ENCODE assay signal across 8 cellular contexts in genomic region chr6:147205690-147206600, GRCh38. TPM values are rescaled to one million over a fixed set of nuclear protein-coding genes. Genes with fewer than 3 reads are reported as not detected.
DNase-seq lines count a peak whose midpoint lies in the region; ATAC-seq and TF ChIP-seq lines count a peak whose summit lies in the region.

No MANE protein-coding gene starts in this region.

- H4K20me1 ChIP-seq in MM.1S (ENCODE audit: insufficient read depth, low read length), result no peaks in the 10 kb centered on the region

- no peaks in the 10 kb centered on the region for H3K9me3 Mint-ChIP-seq in natural killer cell

- peak overlapping the region; percentile 93 for H3K4me3 Mint-ChIP-seq in natural killer cell

- peaks cover 8% of the 10 kb centered on the region for H3F3A ChIP-seq in MM.1S (ENCODE audit: insufficient read depth, low read length)

- no peak overlapping the region for H3K4me3 ChIP-seq in MM.1S (ENCODE audit: low read length)

- ATAC-seq in natural killer cell (no peak), HG03378 (IDR thresholded peaks at IDR 0.05; ENCODE audit: unreplicated experiment) (no peak)

- TF ChIP-seq CTCF in natural killer cell (IDR thresholded peaks at IDR 0.05) (no peak), MM.1S (IDR thresholded peaks at IDR 0.05; ENCODE audit: low read length) (no peak)

- no peaks in the 10 kb centered on the region for H3K36me3 ChIP-seq in MM.1S (replicated peaks; ENCODE audit: insufficient read depth, low read length)

- no peaks in the 10 kb centered on the region for H3K36me3 Mint-ChIP-seq in natural killer cell

- no peak overlapping the region for H2AFZ ChIP-seq in MM.1S (ENCODE audit: low read length)

- H3K27ac ChIP-seq in MM.1S (ENCODE audit: low read length), result no peak overlapping the region

- H3K9me2 ChIP-seq in MM.1S (replicated peaks; ENCODE audit: insufficient read depth, low read length), result no peaks in the 10 kb centered on the region

- H3K9me3 ChIP-seq in MM.1S (replicated peaks; ENCODE audit: insufficient read depth, low read length), result no peaks in the 10 kb centered on the region

- H3K79me2 ChIP-seq in MM.1S (ENCODE audit: low read length), result no peaks in the 10 kb centered on the region

- H3K27me3 ChIP-seq in MM.1S (replicated peaks; ENCODE audit: insufficient read depth, low read length), result no peaks in the 10 kb centered on the region

- H3K4me1 Mint-ChIP-seq in natural killer cell, result peaks cover 43 to 48% of the 10 kb centered on the region in 2 donors

- H3K27me3 Mint-ChIP-seq in natural killer cell (ENCODE audit: low read depth in 2 of 2), result no peaks in the 10 kb centered on the region

- H3K9ac ChIP-seq in MM.1S (ENCODE audit: low read length), result no peak overlapping the region

- intact Hi-C loops in natural killer cell (cut with micrococcal nuclease), result loop anchor here (10.0 kb wide), 1 partner anchor 119 kb away; no protein-coding TSS in a partner anchor

- peak overlapping the region; percentile 88 to 92 for H3K27ac Mint-ChIP-seq in natural killer cell

- H3K4me1 ChIP-seq in MM.1S (ENCODE audit: low read length), result no peaks in the 10 kb centered on the region

- DNase-seq in NCI-H2227 (lab: John Stamatoyannopoulos, UW; ENCODE audit: unreplicated experiment) (peak; percentile 19), NCI-H2227 treated with DMSO at 0.1 percent for 48 hours (lab: John Stamatoyannopoulos, UW) (no peak), NCI-H526 (lab: John Stamatoyannopoulos, UW) (peak; percentile 61 to 77), cerebellar cortex (ENCODE audit: low spot score) (peak; percentile 58), natural killer cell (no peak), MM.1S (no peak)
- DNase-seq in activated CD4-positive, CD25-positive, alpha-beta regulatory T cell treated with anti-CD3 and anti-CD28 coated beads, Interleukin-2, amount 50 U/mL, for 72 hours, result no peak

- no peak overlapping the region for H3K4me2 ChIP-seq in MM.1S (ENCODE audit: low read depth, low read length)

RNA-seq across cellular contexts. Expression of gene STXBP5, which starts 1.7 kb away (rescaled TPM):
- total RNA-seq in natural killer cell, result 10 to 100 TPM; 22.9 to 43.9 (median 35.9) TPM

Comparison
In these comparisons a context has a peak if more than half of its experiments do, and no peak if none do; other contexts are left out.
1. DNase-seq: peak in NCI-H2227 (single experiment), NCI-H526 (2 of 2) and cerebellar cortex (single experiment); none in NCI-H2227 treated with DMSO at 0.1 percent for 48 hours (single experiment), natural killer cell (single experiment), activated CD4-positive, CD25-positive, alpha-beta regulatory T cell treated with anti-CD3 and anti-CD28 coated beads, Interleukin-2, amount 50 U/mL, for 72 hours (single experiment) and MM.1S (single experiment).